ENCODE assay signal across 1 cellular context in genomic region chr1:149962039-149962647, GRCh38.
TF ChIP-seq lines count a peak whose summit lies in the region.

No MANE protein-coding gene starts in this region.

TF ChIP-seq in endothelial cell of umbilical vein, 7 proteins besides CTCF, POLR2A, EP300 and RAD21:
- TF ChIP-seq FOS (IDR thresholded peaks at IDR 0.05; ENCODE audit: borderline replicate concordance, insufficient read depth, low read length) (no peak), EZH2 (IDR thresholded peaks at IDR 0.05; ENCODE audit: borderline replicate concordance, low read depth, low read length, severe bottlenecking) (no peak), GATA2 (IDR thresholded peaks at IDR 0.05; ENCODE audit: insufficient read depth, insufficient read length, low read depth, low read length) (no peak), POLR2AphosphoS5 (IDR thresholded peaks at IDR 0.05; ENCODE audit: insufficient read depth, low read depth, low read length) (no peak), JUN (IDR thresholded peaks at IDR 0.05; ENCODE audit: borderline replicate concordance, insufficient read depth, insufficient read length, low read depth) (no peak), MYC (IDR thresholded peaks at IDR 0.05; ENCODE audit: low read depth, low read length) (no peak), MAX (IDR thresholded peaks at IDR 0.05; ENCODE audit: insufficient read depth, insufficient read length) (no peak)
